In genomic region chr2:23722255-23722654, GRCh38 we compare ENCODE assay signal across 20 cellular contexts.
DNase-seq lines count a peak whose midpoint lies in the region; ATAC-seq, FAIRE-seq and TF ChIP-seq lines count a peak whose summit lies in the region.
"Had no signal": no experiment of that assay in that cellular context is flagged by ENCODE, and none has a peak within 500 bp of the region (broad histone marks: within the 10 kb centered on the region; RNA-seq: fewer than 3 reads in every experiment).

No MANE protein-coding gene starts in this region.

- no peak for TF ChIP-seq RAD21 in K562 (CRISPR knock-in tag; conservative IDR thresholded peaks at IDR 0.05 in 1 of 2, IDR thresholded peaks at IDR 0.05 in 1 of 2)

- H4K20me1 ChIP-seq in K562 (replicated peaks; ENCODE audit: control insufficient read depth, insufficient read depth, low read length): no peaks in the 10 kb centered on the region

- TF ChIP-seq POLR2A in K562 (conservative IDR thresholded peaks at IDR 0.05): no peak

- TF ChIP-seq CTCF in HEK293 (tag by site-specific recombination; IDR thresholded peaks at IDR 0.05): no peak
- no peak for TF ChIP-seq CTCF in K562 (IDR thresholded peaks at IDR 0.05 in 2 of 3, conservative IDR thresholded peaks at IDR 0.05 in 1 of 3; ENCODE audit: insufficient read depth in 2 of 3, low read depth in 1 of 3, low read length in 3 of 3)

- H3K4me1 ChIP-seq in HEK293 (ENCODE audit: control insufficient read depth, insufficient read depth, low read length) (no peaks in the 10 kb centered on the region), K562 (replicated peaks in 1 of 2; ENCODE audit: control insufficient read depth in 2 of 2, insufficient read depth in 2 of 2, low read length in 2 of 2) (no peaks in the 10 kb centered on the region)
- H3K4me1 ChIP-seq: HAP-1 had no signal

- H3K27me3 ChIP-seq in K562 (ENCODE audit: control insufficient read depth in 2 of 2, insufficient read depth in 2 of 2, low read length in 2 of 2): no peaks in the 10 kb centered on the region

- CTCF ChIA-PET in activated CD4-positive, alpha-beta T cell treated with anti-CD3 and anti-CD28 coated beads for 36 hours (lab: Charles Lee): no interaction called here
- CTCF ChIA-PET in HEK293 (lab: Yijun Ruan, JAX) (interaction anchor here (0.5 to 0.6 kb wide), 2 partner anchors 341 to 356 kb away, joined by 3 to 4 read pairs; no protein-coding TSS in a partner anchor), K562 (lab: Yijun Ruan, JAX; ENCODE audit: low intra/inter-chr PET ratio) (no interaction called here)
- CTCF ChIA-PET in activated CD4-positive, alpha-beta memory T cell treated with anti-CD3 and anti-CD28 coated beads for 36 hours (lab: Charles Lee): no interaction called here

- no peaks in the 10 kb centered on the region for H3K9me3 ChIP-seq in HEK293 (ENCODE audit: control insufficient read depth, insufficient read depth, low read depth, low read length)
- peaks cover 2% of the 10 kb centered on the region; the same call in 1 of the 2 replicates for H3K9me3 ChIP-seq in K562 (replicated peaks; ENCODE audit: control insufficient read depth, insufficient read depth, low read depth, low read length)
- H3K9me3 ChIP-seq: HAP-1 had no signal

- H3K9me3 Mint-ChIP-seq in activated CD4-positive, alpha-beta T cell treated with anti-CD3 and anti-CD28 coated beads for 36 hours (ENCODE audit: low read depth): peaks cover 28% of the 10 kb centered on the region
- peaks cover 29% of the 10 kb centered on the region for H3K9me3 Mint-ChIP-seq in activated CD4-positive, alpha-beta memory T cell treated with anti-CD3 and anti-CD28 coated beads for 36 hours

- WGBS in K562 (ENCODE audit: insufficient coverage, low coverage, missing lambda C conversion rate): 41% methylated on average over 3 of the region's 3 CpGs

- in situ Hi-C loops in K562 (cut with MboI): no loop called here

- BruUV-seq in K562 (replicated peaks; lab: Mats Ljungman, UMichigan): no TSS peak

- no peak for TF ChIP-seq EP300 in K562 (IDR thresholded peaks at IDR 0.05; ENCODE audit: low read length)

- POLR2A ChIA-PET in activated CD4-positive, alpha-beta T cell treated with anti-CD3 and anti-CD28 coated beads for 36 hours (lab: Charles Lee): no interaction called here
- POLR2A ChIA-PET in HEK293 (lab: Yijun Ruan, JAX): no interaction called here
- POLR2A ChIA-PET in K562 (lab: Yijun Ruan, JAX): interaction anchor here (0.6 kb wide), 1 partner anchor 98 kb away, joined by 3 read pairs; no protein-coding TSS in a partner anchor
- POLR2A ChIA-PET in activated CD4-positive, alpha-beta memory T cell treated with anti-CD3 and anti-CD28 coated beads for 36 hours (lab: Charles Lee): no interaction called here

- H3K9me1 ChIP-seq in K562 (ENCODE audit: control insufficient read depth, insufficient read depth, low read length): no peaks in the 10 kb centered on the region

- H3K4me1 Mint-ChIP-seq in activated CD4-positive, alpha-beta T cell treated with anti-CD3 and anti-CD28 coated beads for 36 hours: no peaks in the 10 kb centered on the region
- no peaks in the 10 kb centered on the region for H3K4me1 Mint-ChIP-seq in activated CD4-positive, alpha-beta memory T cell treated with anti-CD3 and anti-CD28 coated beads for 36 hours (ENCODE audit: low read depth)
- H3K4me1 Mint-ChIP-seq: CD4-positive, alpha-beta memory T cell had no signal

- no peak overlapping the region for H3K9ac ChIP-seq in K562 (ENCODE audit: insufficient read depth in 1 of 2, low read depth in 2 of 2, low read length in 2 of 2)

- intact Hi-C loops in activated CD4-positive, alpha-beta T cell treated with anti-CD3 and anti-CD28 coated beads for 36 hours (cut with DNase I, micrococcal nuclease): no loop called here
- intact Hi-C loops in K562 (cut with micrococcal nuclease): no loop called here
- intact Hi-C loops in activated CD4-positive, alpha-beta memory T cell treated with anti-CD3 and anti-CD28 coated beads for 36 hours (cut with micrococcal nuclease): no loop called here

- no peak for ATAC-seq in activated CD4-positive, alpha-beta T cell treated with anti-CD3 and anti-CD28 coated beads for 36 hours
- no peak for ATAC-seq in K562

- no peak overlapping the region for H2AFZ ChIP-seq in K562 (ENCODE audit: low read depth, low read length)

- H3K4me3 ChIP-seq in HEK293 (ENCODE audit: low read depth, low read length) (no peak overlapping the region), K562 (no peak overlapping the region)
- H3K4me3 ChIP-seq: HAP-1 had no signal

- no peaks in the 10 kb centered on the region for H3K79me2 ChIP-seq in K562 (ENCODE audit: control insufficient read depth, insufficient read depth, low read length)

- H3K27ac Mint-ChIP-seq in activated CD4-positive, alpha-beta T cell treated with anti-CD3 and anti-CD28 coated beads for 36 hours: peak overlapping the region; percentile 19
- no peak overlapping the region for H3K27ac Mint-ChIP-seq in activated CD4-positive, alpha-beta memory T cell treated with anti-CD3 and anti-CD28 coated beads for 36 hours
- H3K27ac Mint-ChIP-seq: CD4-positive, alpha-beta memory T cell had no signal

- no peak overlapping the region for H3K27ac ChIP-seq in HEK293 (ENCODE audit: extremely low read depth, low read depth, low read length)
- H3K27ac ChIP-seq in K562 (ENCODE audit: extremely low read depth, low read depth, low read length): no peak overlapping the region
- H3K27ac ChIP-seq: 22Rv1 had no signal

- H3K4me3 Mint-ChIP-seq in activated CD4-positive, alpha-beta T cell treated with anti-CD3 and anti-CD28 coated beads for 36 hours: no peak overlapping the region
- H3K4me3 Mint-ChIP-seq in activated CD4-positive, alpha-beta memory T cell treated with anti-CD3 and anti-CD28 coated beads for 36 hours: no peak overlapping the region
- H3K4me3 Mint-ChIP-seq: CD4-positive, alpha-beta memory T cell had no signal

- FAIRE-seq in K562 (lab: Jason Lieb, UNC): no peak
- no peak for FAIRE-seq in HTR-8/SVneo (lab: Jason Lieb, UNC)
- FAIRE-seq: A204.1, GM12892, H54 had no signal

- no peak overlapping the region for H3K4me2 ChIP-seq in K562 (ENCODE audit: insufficient read depth, low read length)

- no peaks in the 10 kb centered on the region for H3K27me3 Mint-ChIP-seq in activated CD4-positive, alpha-beta T cell treated with anti-CD3 and anti-CD28 coated beads for 36 hours
- no peaks in the 10 kb centered on the region for H3K27me3 Mint-ChIP-seq in activated CD4-positive, alpha-beta memory T cell treated with anti-CD3 and anti-CD28 coated beads for 36 hours
- H3K27me3 Mint-ChIP-seq: CD4-positive, alpha-beta memory T cell had no signal

- peaks cover 45% of the 10 kb centered on the region for H3K36me3 Mint-ChIP-seq in activated CD4-positive, alpha-beta T cell treated with anti-CD3 and anti-CD28 coated beads for 36 hours (ENCODE audit: low read depth)
- peaks cover 48% of the 10 kb centered on the region for H3K36me3 Mint-ChIP-seq in activated CD4-positive, alpha-beta memory T cell treated with anti-CD3 and anti-CD28 coated beads for 36 hours

- H3K36me3 ChIP-seq in HEK293 (ENCODE audit: control insufficient read depth in 2 of 2, insufficient read depth in 1 of 2, low read length in 2 of 2): no peaks in the 10 kb centered on the region
- H3K36me3 ChIP-seq in K562 (ENCODE audit: control insufficient read depth, insufficient read depth, low read length): no peaks in the 10 kb centered on the region
- H3K36me3 ChIP-seq: HAP-1 had no signal

- no peak for DNase-seq in activated CD4-positive, alpha-beta T cell treated with anti-CD3 and anti-CD28 coated beads for 36 hours
- no peak for DNase-seq in activated CD4-positive, alpha-beta T cell treated with anti-CD3 and anti-CD28 coated beads for 4 hours
- DNase-seq in K562 (ENCODE audit: extremely low read depth in 1 of 4, low spot score in 3 of 4): no peak
- no peak for DNase-seq in activated CD4-positive, alpha-beta memory T cell treated with anti-CD3 and anti-CD28 coated beads for 36 hours
- no peak for DNase-seq in HTR-8/SVneo (ENCODE audit: insufficient read length, low spot score)
- DNase-seq: AML-193; C1 segment of cervical spinal cord; Calu3; CD4-positive, alpha-beta memory T cell; COR-L47; DMS53; DMS79 treated with DMSO at 0.1 percent for 48 hours; GF-D8; GOT3 had no signal

TF ChIP-seq in HEK293, 187 proteins besides CTCF, POLR2A, EP300 and RAD21:
- TF ChIP-seq ZNF660 (tag by site-specific recombination; IDR thresholded peaks at IDR 0.05) (no peak), SETDB1 (IDR thresholded peaks at IDR 0.05; ENCODE audit: insufficient read length, low read length) (peak; percentile 70)

TF ChIP-seq in K562, 482 proteins besides CTCF, POLR2A, EP300 and RAD21:
- no peak for TF ChIP-seq NCOA6 (IDR thresholded peaks at IDR 0.05)
- no peak for TF ChIP-seq BRD9 (IDR thresholded peaks at IDR 0.05; ENCODE audit: low read depth, partially characterized antibody)
- no peak for TF ChIP-seq TEAD1 (CRISPR knock-in tag; IDR thresholded peaks at IDR 0.05)
- peak in 1 of 2 experiments; percentile 84; a peak in 1 of 3 replicates for TF ChIP-seq CBX3 (IDR thresholded peaks at IDR 0.05; ENCODE audit: borderline replicate concordance in 1 of 2, low read length in 2 of 2)
- TF ChIP-seq TRIM28 (IDR thresholded peaks at IDR 0.05): peak; percentile 85
- no peak for TF ChIP-seq SUPT5H (IDR thresholded peaks at IDR 0.05)
